In genomic region chr21:43341349-43342163, GRCh38 we compare ENCODE assay signal across 14 cellular contexts.
DNase-seq lines count a peak whose midpoint lies in the region; ATAC-seq and TF ChIP-seq lines count a peak whose summit lies in the region.
"Had no signal": no experiment of that assay in that cellular context is flagged by ENCODE, and none has a peak within 500 bp of the region (broad histone marks: within the 10 kb centered on the region; RNA-seq: fewer than 3 reads in every experiment).

No MANE protein-coding gene starts in this region.

- H3K4me1 Mint-ChIP-seq in neural progenitor cell: peaks cover 31% of the 10 kb centered on the region
- H3K4me1 Mint-ChIP-seq in effector memory CD8-positive, alpha-beta T cell (ENCODE audit: low read depth in 2 of 2): peaks cover 5 to 11% of the 10 kb centered on the region in 2 donors

- H4K20me1 ChIP-seq in BLaER1: no peaks in the 10 kb centered on the region
- no peaks in the 10 kb centered on the region for H4K20me1 ChIP-seq in neural progenitor cell (ENCODE audit: low read depth)

- peak overlapping the region; percentile 51 for H3K4me3 Mint-ChIP-seq in neural progenitor cell
- no peak overlapping the region for H3K4me3 Mint-ChIP-seq in effector memory CD8-positive, alpha-beta T cell
- H3K4me3 Mint-ChIP-seq: activated T-helper 17 cell treated with anti-CD3 and anti-CD28 coated beads, Interleukin-2, amount 50 U/mL, for 72 hours; CD14-positive monocyte had no signal

- peak overlapping the region; percentile 24; the same call in 1 of the 2 replicates for H3K4me2 ChIP-seq in BLaER1
- H3K4me2 ChIP-seq in neural progenitor cell: no peak overlapping the region

- no peak overlapping the region for H3K9ac ChIP-seq in BLaER1
- no peak overlapping the region for H3K9ac ChIP-seq in neural progenitor cell

- no peak overlapping the region for H3K4me3 ChIP-seq in BLaER1
- H3K4me3 ChIP-seq in cardiac fibroblast (replicated peaks in 1 of 2; ENCODE audit: low read depth in 2 of 2, low read length in 2 of 2): no peak overlapping the region
- no peak overlapping the region for H3K4me3 ChIP-seq in neural progenitor cell
- H3K4me3 ChIP-seq: K562 had no signal

- H3K9me3 Mint-ChIP-seq in neural progenitor cell: peaks cover 14% of the 10 kb centered on the region
- peaks cover 3 to 8% of the 10 kb centered on the region in 2 donors for H3K9me3 Mint-ChIP-seq in effector memory CD8-positive, alpha-beta T cell

- peak; percentile 78 for DNase-seq in LHCN-M2 (ENCODE audit: low read depth)
- peak; percentile 36 to 42 for DNase-seq in cardiac fibroblast (ENCODE audit: low read depth in 2 of 2)
- DNase-seq in neural progenitor cell (ENCODE audit: low spot score): no peak
- DNase-seq in NCI-H510A treated with DMSO at 0.1 percent for 48 hours (lab: John Stamatoyannopoulos, UW): no peak
- no peak for DNase-seq in NCI-H2029 treated with DMSO at 0.1 percent for 48 hours (lab: John Stamatoyannopoulos, UW)
- DNase-seq in effector memory CD8-positive, alpha-beta T cell: no peak
- DNase-seq: GF-D8, NCI-H1694 treated with DMSO at 0.1 percent for 48 hours, RPMI8226 had no signal

- TF ChIP-seq CTCF in cardiac fibroblast (IDR thresholded peaks at IDR 0.05; ENCODE audit: low read depth, low read length) (no peak), neural progenitor cell (IDR thresholded peaks at IDR 0.05) (no peak)

- no peaks in the 10 kb centered on the region for H3F3A ChIP-seq in neural progenitor cell (ENCODE audit: low read depth)

- H3K36me3 Mint-ChIP-seq in neural progenitor cell: peaks cover 3% of the 10 kb centered on the region
- H3K36me3 Mint-ChIP-seq in effector memory CD8-positive, alpha-beta T cell (ENCODE audit: insufficient read depth): peaks cover 17% of the 10 kb centered on the region
- H3K36me3 Mint-ChIP-seq: CD14-positive monocyte had no signal

- H3K27me3 Mint-ChIP-seq in neural progenitor cell (ENCODE audit: insufficient read depth, low read depth): peaks cover 16% of the 10 kb centered on the region
- peaks cover 7 to 10% of the 10 kb centered on the region in 2 donors for H3K27me3 Mint-ChIP-seq in effector memory CD8-positive, alpha-beta T cell

- H3K4me1 ChIP-seq in BLaER1: peaks cover 74% of the 10 kb centered on the region
- H3K4me1 ChIP-seq in neural progenitor cell: no peaks in the 10 kb centered on the region

- H3K9me3 ChIP-seq in BLaER1 (no peaks in the 10 kb centered on the region; the same call in 1 of the 2 replicates), neural progenitor cell (ENCODE audit: low read depth) (no peaks in the 10 kb centered on the region)

- no peak overlapping the region for H3K27ac Mint-ChIP-seq in neural progenitor cell
- H3K27ac Mint-ChIP-seq in effector memory CD8-positive, alpha-beta T cell: no peak overlapping the region
- H3K27ac Mint-ChIP-seq: activated T-helper 17 cell treated with anti-CD3 and anti-CD28 coated beads, Interleukin-2, amount 50 U/mL, for 72 hours had no signal

- H2AFZ ChIP-seq in neural progenitor cell (replicated peaks): no peak overlapping the region

- no peaks in the 10 kb centered on the region for H3K79me2 ChIP-seq in neural progenitor cell (ENCODE audit: low read depth)

- no peak for ATAC-seq in HG03432 (IDR thresholded peaks at IDR 0.05; ENCODE audit: unreplicated experiment)
- no peak for ATAC-seq in effector memory CD8-positive, alpha-beta T cell (replicated peaks)
- ATAC-seq: activated T-helper 17 cell treated with anti-CD3 and anti-CD28 coated beads, Interleukin-2, amount 50 U/mL, for 72 hours had no signal

- H3K36me3 ChIP-seq in BLaER1: no peaks in the 10 kb centered on the region
- H3K36me3 ChIP-seq in neural progenitor cell: no peaks in the 10 kb centered on the region

- H3K27ac ChIP-seq in BLaER1 (no peak overlapping the region), neural progenitor cell (no peak overlapping the region)

- H3K27me3 ChIP-seq in BLaER1 (no peaks in the 10 kb centered on the region), neural progenitor cell (no peaks in the 10 kb centered on the region)

Comparison
In these comparisons a context has a peak if more than half of its experiments do, and no peak if none do; other contexts are left out.
1. DNase-seq: peak in LHCN-M2 (single experiment) and cardiac fibroblast (2 of 2); none in neural progenitor cell (single experiment), NCI-H510A treated with DMSO at 0.1 percent for 48 hours (single experiment), NCI-H2029 treated with DMSO at 0.1 percent for 48 hours (single experiment) and effector memory CD8-positive, alpha-beta T cell (0 of 3).